ENCODE assay signal across 1 cellular context in the genomic region with DNA sequence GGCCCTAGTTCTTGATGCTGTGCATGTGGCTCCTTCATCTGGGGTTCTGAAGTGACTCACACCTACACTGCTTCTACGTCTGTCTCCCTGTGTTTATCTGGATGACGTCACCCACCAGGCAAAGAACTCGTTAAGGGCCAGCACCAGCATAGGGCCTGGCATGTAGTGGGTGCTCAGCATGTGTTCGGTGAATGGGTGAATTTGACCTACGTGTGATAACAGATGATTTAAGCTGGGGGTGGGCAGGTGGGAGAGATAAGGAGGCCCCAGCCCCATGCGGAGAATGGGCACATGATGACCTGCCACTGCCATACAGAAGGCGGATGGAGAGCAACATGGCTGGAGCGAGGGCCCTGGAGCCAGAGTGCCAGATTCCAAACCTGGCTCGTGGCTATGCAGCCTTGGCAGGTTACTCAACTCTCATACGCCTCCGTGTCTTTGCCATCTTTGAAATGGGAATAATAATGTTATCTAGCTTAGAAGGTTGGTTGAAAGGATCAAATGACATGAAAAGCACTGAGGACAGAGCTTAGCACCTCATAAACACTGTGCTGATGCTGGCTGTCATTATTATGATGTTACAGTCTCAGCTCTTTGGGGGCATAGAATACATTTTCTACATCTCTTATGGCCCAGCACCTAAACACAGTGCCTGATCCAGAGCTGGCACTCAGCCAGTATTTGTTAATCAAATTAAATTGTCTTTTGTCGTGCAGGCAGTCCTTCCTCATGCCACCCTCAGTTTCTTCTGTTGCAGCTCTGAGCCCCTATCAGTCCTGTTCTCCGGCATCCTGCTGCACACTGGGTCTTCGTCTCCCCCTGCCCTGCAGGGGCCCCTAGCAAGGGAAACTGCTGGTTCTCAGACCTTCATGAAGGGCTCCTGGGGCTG.
TF ChIP-seq lines count a peak whose summit lies in the region.

No MANE protein-coding gene starts in this region.

TF ChIP-seq in SK-N-SH, 30 proteins besides CTCF, POLR2A, EP300 and RAD21:
- TF ChIP-seq FOSL2 (IDR thresholded peaks at IDR 0.05; ENCODE audit: borderline replicate concordance, low read depth) (peak; percentile 32; the same call in 1 of the 2 replicates), CHD2 (IDR thresholded peaks at IDR 0.05; ENCODE audit: low read length, partially characterized antibody) (no peak)
